14 cellular contexts compared by ENCODE assay signal in the genomic region with DNA sequence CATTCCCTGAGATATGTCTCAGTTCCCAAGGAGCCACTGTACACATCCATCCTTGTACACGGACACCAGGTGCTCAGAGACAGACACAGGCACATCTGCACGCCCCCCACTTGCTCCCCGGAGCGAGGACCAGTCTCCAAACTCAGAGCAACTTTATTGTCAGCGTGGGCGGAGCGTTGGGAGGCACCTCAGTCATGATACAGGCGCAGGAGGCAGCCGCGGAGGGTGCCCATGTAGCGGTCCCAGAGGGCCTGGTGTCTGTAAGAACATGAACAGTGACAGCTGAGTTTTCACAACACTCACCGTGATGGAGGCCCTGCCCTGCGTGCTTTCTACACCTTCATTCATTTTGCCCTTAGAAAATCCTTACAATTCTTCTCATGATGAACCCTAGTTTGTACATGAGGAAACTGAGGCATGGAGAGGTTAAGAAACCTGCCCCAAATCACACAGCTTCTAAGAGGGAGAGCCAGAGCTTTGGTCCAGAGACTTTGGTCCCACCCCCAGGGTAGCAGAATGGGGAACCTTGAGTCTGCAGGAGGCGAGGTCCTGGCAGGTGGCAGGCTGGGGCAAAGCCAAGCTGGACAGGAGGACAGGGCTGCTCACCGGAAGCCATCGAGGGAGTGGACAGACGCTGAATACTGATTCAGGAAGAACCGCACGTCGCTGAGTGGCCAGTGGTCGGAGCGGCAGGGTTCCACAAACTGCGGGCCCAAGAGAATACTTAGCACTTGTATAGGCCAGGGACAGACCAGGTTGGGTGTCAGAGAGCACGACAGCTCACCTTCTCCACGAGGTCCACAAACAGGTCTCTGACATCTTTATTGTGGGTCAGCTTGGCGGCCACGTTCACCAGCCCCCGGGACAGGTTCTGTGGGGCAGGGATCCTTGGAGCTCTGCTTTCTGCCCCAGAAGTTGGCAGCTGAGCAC. TPM values are rescaled to one million over a fixed set of nuclear protein-coding genes. Genes with fewer than 3 reads are reported as not detected.
DNase-seq lines count a peak whose midpoint lies in the region; ATAC-seq and TF ChIP-seq lines count a peak whose summit lies in the region.
"Had no signal": no experiment of that assay in that cellular context is flagged by ENCODE, and none has a peak within 500 bp of the region (broad histone marks: within the 10 kb centered on the region; RNA-seq: fewer than 3 reads in every experiment).

No MANE protein-coding gene starts in this region.

- no peak for ATAC-seq in CD4-positive, CD25-positive, alpha-beta regulatory T cell (ENCODE audit: low read depth in 2 of 2)
- ATAC-seq in HG03108 (IDR thresholded peaks at IDR 0.05; ENCODE audit: unreplicated experiment) = no peak
- ATAC-seq in GM19452 (IDR thresholded peaks at IDR 0.05; ENCODE audit: unreplicated experiment) = no peak
- ATAC-seq: sciatic nerve had no signal

- no peaks in the 10 kb centered on the region for H3K27me3 Mint-ChIP-seq in CD4-positive, CD25-positive, alpha-beta regulatory T cell
- H3K27me3 Mint-ChIP-seq in brain (peaks cover 7% of the 10 kb centered on the region), neural crest cell (ENCODE audit: low read depth) (peaks cover 3% of the 10 kb centered on the region)
- H3K27me3 Mint-ChIP-seq: stimulated activated naive CD8-positive, alpha-beta T cell treated with anti-CD3 and anti-CD28 coated beads, Interleukin-15, amount 100 ng/mL, for 72 hours had no signal

- peaks cover 19% of the 10 kb centered on the region for H3K36me3 ChIP-seq in CD4-positive, CD25-positive, alpha-beta regulatory T cell (ENCODE audit: control insufficient read depth, insufficient read depth, low read length)

- no peak overlapping the region for H3K4me3 ChIP-seq in CD4-positive, CD25-positive, alpha-beta regulatory T cell (ENCODE audit: low read depth, low read length)
- H3K4me3 ChIP-seq: HAP-1, SJCRH30 had no signal

- H3K9me3 Mint-ChIP-seq in CD4-positive, CD25-positive, alpha-beta regulatory T cell = no peaks in the 10 kb centered on the region
- H3K9me3 Mint-ChIP-seq in brain (no peaks in the 10 kb centered on the region), neural crest cell (no peaks in the 10 kb centered on the region)
- H3K9me3 Mint-ChIP-seq: stimulated activated naive CD8-positive, alpha-beta T cell treated with anti-CD3 and anti-CD28 coated beads, Interleukin-15, amount 100 ng/mL, for 72 hours had no signal

- no peak overlapping the region for H3K27ac ChIP-seq in CD4-positive, CD25-positive, alpha-beta regulatory T cell (ENCODE audit: insufficient read depth, low read length, poor library complexity, severe bottlenecking)
- H3K27ac ChIP-seq: SJCRH30 had no signal

- peaks cover 40% of the 10 kb centered on the region for H3K4me1 ChIP-seq in CD4-positive, CD25-positive, alpha-beta regulatory T cell (ENCODE audit: control insufficient read depth, insufficient read depth, low read length, poor library complexity, severe bottlenecking)
- H3K4me1 ChIP-seq: SJCRH30 had no signal

- H3K4me1 Mint-ChIP-seq in CD4-positive, CD25-positive, alpha-beta regulatory T cell = peaks cover under 1 to 68% (median 40%) of the 10 kb centered on the region in 4 donors
- H3K4me1 Mint-ChIP-seq in brain = peaks cover 51% of the 10 kb centered on the region
- peaks cover 30% of the 10 kb centered on the region for H3K4me1 Mint-ChIP-seq in neural crest cell

- H3K27ac Mint-ChIP-seq in CD4-positive, CD25-positive, alpha-beta regulatory T cell = peak overlapping the region; percentile 56 to 78 (median 69)
- H3K27ac Mint-ChIP-seq in brain (peak overlapping the region; percentile 76 to 96 (median 85)), neural crest cell (ENCODE audit: unreplicated experiment) (no peak overlapping the region)
- H3K27ac Mint-ChIP-seq: stimulated activated naive CD8-positive, alpha-beta T cell treated with anti-CD3 and anti-CD28 coated beads, Interleukin-15, amount 100 ng/mL, for 72 hours had no signal

- no peaks in the 10 kb centered on the region for H3K27me3 ChIP-seq in CD4-positive, CD25-positive, alpha-beta regulatory T cell (ENCODE audit: control insufficient read depth, insufficient read depth, low read length)
- H3K27me3 ChIP-seq: SJCRH30 had no signal

- H3K9me3 ChIP-seq in CD4-positive, CD25-positive, alpha-beta regulatory T cell (ENCODE audit: control insufficient read depth in 2 of 2, low read length in 2 of 2) = no peaks in the 10 kb centered on the region
- H3K9me3 ChIP-seq: Caco-2, HAP-1, SJCRH30 had no signal

- H3K36me3 Mint-ChIP-seq in CD4-positive, CD25-positive, alpha-beta regulatory T cell = peaks cover 13% of the 10 kb centered on the region
- H3K36me3 Mint-ChIP-seq in brain (peaks cover 40% of the 10 kb centered on the region), neural crest cell (ENCODE audit: low read depth) (peaks cover 4% of the 10 kb centered on the region)

- TF ChIP-seq CTCF in GM13977 (IDR thresholded peaks at IDR 0.05; ENCODE audit: extremely low read depth, insufficient read depth, missing control alignments) = peak; percentile 18
- TF ChIP-seq CTCF in brain (conservative IDR thresholded peaks at IDR 0.05) = no peak
- no peak for TF ChIP-seq CTCF in neural crest cell (conservative IDR thresholded peaks at IDR 0.05)

- in situ Hi-C loops in GM13977 (cut with MboI; ENCODE audit: low pct_unique_long_range_greater_than_20kb, low sequenced_read_pairs, unreplicated experiment) = loop anchor here (5.0 kb wide), 1 partner anchor 103 kb away; no protein-coding TSS in a partner anchor

- DNase-seq in CD4-positive, CD25-positive, alpha-beta regulatory T cell = no peak
- DNase-seq in GM13977 (ENCODE audit: low spot score) (no peak), neural crest cell (ENCODE audit: low read depth, low spot score) (no peak), SHP77 (lab: John Stamatoyannopoulos, UW) (no peak)

- peak overlapping the region in 3 of 4 donors; percentile 41 to 81 (median 71) for H3K4me3 Mint-ChIP-seq in CD4-positive, CD25-positive, alpha-beta regulatory T cell
- H3K4me3 Mint-ChIP-seq in brain (peak overlapping the region in 4 of 5 experiments; percentile 14 to 99 (median 66)), neural crest cell (peak overlapping the region; percentile 93)
- H3K4me3 Mint-ChIP-seq: stimulated activated naive CD8-positive, alpha-beta T cell treated with anti-CD3 and anti-CD28 coated beads, Interleukin-15, amount 100 ng/mL, for 72 hours had no signal

RNA-seq across cellular contexts. Expression of gene FIBP, which starts 4.2 kb away (rescaled TPM):
- total RNA-seq in CD4-positive, CD25-positive, alpha-beta regulatory T cell = 29.8 TPM
- polyA plus RNA-seq in CD4-positive, CD25-positive, alpha-beta regulatory T cell = 10 to 100 TPM; 71.0 to 81.7 (median 72.7) TPM
- 143 TPM for polyA plus RNA-seq in brain (ENCODE audit: insufficient read depth, low read depth, low replicate concordance)
- 88.1 and 90.0 TPM in 2 replicates for total RNA-seq in neural crest cell

RNA-seq across cellular contexts. Expression of gene CTSW, which starts 4.4 kb away (rescaled TPM):
- 12.4 TPM for total RNA-seq in CD4-positive, CD25-positive, alpha-beta regulatory T cell
- 10 to 100 TPM in 3 of 4 donors, 1 to 10 TPM in 1; 3.5 to 35.9 (median 16.9) TPM for polyA plus RNA-seq in CD4-positive, CD25-positive, alpha-beta regulatory T cell
- polyA plus RNA-seq in brain (ENCODE audit: insufficient read depth, low read depth, low replicate concordance) = 0.76 TPM
- not detected in 2 replicates for total RNA-seq in neural crest cell
- total RNA-seq: bronchial epithelial cell, Caco-2, kidney epithelial cell, SJCRH30 had no signal

RNA-seq across cellular contexts. Expression of gene CCDC85B, which starts 6.4 kb away (rescaled TPM):
- 20.7 TPM for total RNA-seq in CD4-positive, CD25-positive, alpha-beta regulatory T cell
- polyA plus RNA-seq in CD4-positive, CD25-positive, alpha-beta regulatory T cell = 10 to 100 TPM; 58.7 to 74.0 (median 63.2) TPM
- 38.8 TPM for polyA plus RNA-seq in brain (ENCODE audit: insufficient read depth, low read depth, low replicate concordance)
- 29.3 and 29.4 TPM in 2 replicates for total RNA-seq in neural crest cell

RNA-seq across cellular contexts. Expression of gene EFEMP2, which starts 11.5 kb away (rescaled TPM):
- 5.8 TPM for total RNA-seq in CD4-positive, CD25-positive, alpha-beta regulatory T cell
- polyA plus RNA-seq in CD4-positive, CD25-positive, alpha-beta regulatory T cell = under 1 TPM; 0.21 to 0.36 (median 0.29) TPM
- polyA plus RNA-seq in brain (ENCODE audit: insufficient read depth, low read depth, low replicate concordance) = 17.1 TPM
- total RNA-seq in neural crest cell = 36.0 and 38.0 TPM in 2 replicates

RNA-seq across cellular contexts. Expression of gene FOSL1, which starts 16.1 kb away (rescaled TPM):
- 2.7 TPM for total RNA-seq in CD4-positive, CD25-positive, alpha-beta regulatory T cell
- not detected for polyA plus RNA-seq in CD4-positive, CD25-positive, alpha-beta regulatory T cell
- 0.76 TPM for polyA plus RNA-seq in brain (ENCODE audit: insufficient read depth, low read depth, low replicate concordance)
- 4.2 and 4.7 TPM in 2 replicates for total RNA-seq in neural crest cell

Comparison
In these comparisons a context has a peak if more than half of its experiments do, and no peak if none do; other contexts are left out.
1. RNA of gene CTSW, which starts 4.4 kb away (total RNA-seq): 12.4 TPM in CD4-positive, CD25-positive, alpha-beta regulatory T cell (single experiment); not detected in neural crest cell; every median in the first group is over 10 times any median in the second.
2. Peak in every context shown above with its lines, with median percentiles within 50 percentile points of each other: H3K4me3 Mint-ChIP-seq.